Comparison of ENCODE assay signal across 12 cellular contexts in genomic region chr18:55224086-55224625, GRCh38.
"Had no signal": no experiment of that assay in that cellular context is flagged by ENCODE, and none has a peak within 500 bp of the region (broad histone marks: within the 10 kb centered on the region; RNA-seq: fewer than 3 reads in every experiment).

No MANE protein-coding gene starts in this region.

- H3K9me3 Mint-ChIP-seq: activated CD4-positive, alpha-beta memory T cell treated with anti-CD3 and anti-CD28 coated beads for 36 hours; activated T-cell treated with anti-CD3 and anti-CD28 coated beads, Interleukin-2, amount 50 U/mL, for 72 hours; neural crest cell had no signal

- H3K36me3 Mint-ChIP-seq: activated CD4-positive, alpha-beta memory T cell treated with anti-CD3 and anti-CD28 coated beads for 36 hours had no signal

- H3K36me3 ChIP-seq: pancreas had no signal

- H3K4me3 Mint-ChIP-seq: activated CD4-positive, alpha-beta memory T cell treated with anti-CD3 and anti-CD28 coated beads for 36 hours; activated T-cell treated with anti-CD3 and anti-CD28 coated beads, Interleukin-2, amount 50 U/mL, for 72 hours; neural crest cell had no signal

- H3K9me3 ChIP-seq: esophagus muscularis mucosa, left lung, pancreas had no signal

- H3K27me3 Mint-ChIP-seq: activated CD4-positive, alpha-beta memory T cell treated with anti-CD3 and anti-CD28 coated beads for 36 hours had no signal

- ATAC-seq: activated T-cell treated with anti-CD3 and anti-CD28 coated beads, Interleukin-2, amount 50 U/mL, for 72 hours; left lung; pancreas had no signal

- DNase-seq: activated CD4-positive, alpha-beta memory T cell treated with anti-CD3 and anti-CD28 coated beads for 36 hours; activated gamma-delta T cell treated with Interleukin-2 at 50 U/mL for 16 hours; activated T-cell treated with anti-CD3 and anti-CD28 coated beads, Interleukin-2, amount 50 U/mL, for 72 hours; islet precursor cell; left lung; mesendoderm; pancreas; substantia nigra; trophoblast cell had no signal

- H3K4me1 ChIP-seq: left lung, pancreas had no signal

- H3K27me3 ChIP-seq: esophagus muscularis mucosa, left lung, pancreas had no signal

- H3K27ac ChIP-seq: esophagus muscularis mucosa, left lung, pancreas, skin epidermis had no signal

- H3K4me3 ChIP-seq: esophagus muscularis mucosa, left lung, pancreas, skin epidermis had no signal

- H3K27ac Mint-ChIP-seq: activated CD4-positive, alpha-beta memory T cell treated with anti-CD3 and anti-CD28 coated beads for 36 hours; activated T-cell treated with anti-CD3 and anti-CD28 coated beads, Interleukin-2, amount 50 U/mL, for 72 hours had no signal
